11 cellular contexts compared by ENCODE assay signal in the genomic region with DNA sequence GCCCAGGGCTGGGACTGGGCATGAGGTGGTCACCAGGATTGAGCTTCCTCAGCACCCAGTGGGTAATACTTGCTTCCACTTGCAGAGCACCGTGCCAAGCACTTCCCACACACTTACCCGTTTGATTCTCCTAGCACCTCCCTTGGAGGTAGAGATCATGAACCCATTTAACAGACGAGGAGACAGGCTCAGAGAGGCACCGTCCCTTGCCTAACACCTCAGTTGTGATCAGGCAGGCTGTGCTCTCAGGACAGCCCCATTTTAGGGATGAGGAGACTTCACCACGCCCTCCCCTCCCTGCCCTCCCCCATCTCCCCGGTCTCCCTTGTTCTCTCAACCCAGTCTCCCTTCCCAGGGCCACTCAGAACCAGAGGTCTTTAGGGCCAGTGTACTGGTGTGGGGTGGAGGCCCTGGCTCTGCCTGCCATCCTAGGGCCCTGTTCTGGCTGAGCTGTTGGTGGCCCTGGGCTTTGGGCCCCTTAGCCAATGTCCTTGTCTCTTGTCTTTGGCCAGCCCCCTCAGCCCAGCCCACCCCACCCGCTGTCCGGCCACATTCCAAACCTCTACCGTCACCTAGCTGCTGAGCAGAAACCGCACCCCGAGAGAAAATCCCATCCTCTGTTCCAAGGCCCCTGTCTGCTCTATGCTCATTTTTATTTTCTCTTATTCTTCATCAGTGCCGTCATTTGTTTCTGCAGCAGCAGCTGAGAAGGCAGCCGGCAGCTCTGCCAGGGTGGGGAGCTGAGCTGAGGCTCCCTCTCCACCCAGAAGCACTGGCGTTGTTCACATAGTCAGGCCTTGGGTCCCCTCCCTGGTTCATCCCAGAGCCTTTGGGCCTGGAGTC. TPM values are rescaled to one million over a fixed set of nuclear protein-coding genes. Genes with fewer than 3 reads are reported as not detected.
DNase-seq lines count a peak whose midpoint lies in the region; ATAC-seq, FAIRE-seq and TF ChIP-seq lines count a peak whose summit lies in the region.
"Had no signal": no experiment of that assay in that cellular context is flagged by ENCODE, and none has a peak within 500 bp of the region (broad histone marks: within the 10 kb centered on the region; RNA-seq: fewer than 3 reads in every experiment).

No MANE protein-coding gene starts in this region.

- peak overlapping the region; percentile 59 for H3K4me2 ChIP-seq in neural progenitor cell

- DNase-seq in Caki2 (ENCODE audit: low read depth) (peak; percentile 71), SJCRH30 (peak; percentile 95 to 96), fibroblast of pulmonary artery (ENCODE audit: low read depth) (peak; percentile 67), neural progenitor cell (ENCODE audit: low spot score) (peak; percentile 76), frontal cortex (ENCODE audit: low spot score in 2 of 2) (no peak), NCI-H1105 (lab: John Stamatoyannopoulos, UW) (no peak)
- DNase-seq in activated T-cell treated with anti-CD3 and anti-CD28 coated beads, Interleukin-2, amount 50 U/mL, for 1 hour = no peak
- DNase-seq: CD4-positive, CD25-positive, alpha-beta regulatory T cell; central memory CD4-positive, alpha-beta T cell had no signal

- H3K27ac ChIP-seq in SJCRH30 = peak overlapping the region; percentile 91
- no peak overlapping the region for H3K27ac ChIP-seq in neural progenitor cell
- H3K27ac ChIP-seq: right lobe of liver had no signal

- H3K9ac ChIP-seq in neural progenitor cell = no peak overlapping the region

- H3K79me2 ChIP-seq in neural progenitor cell (ENCODE audit: low read depth) = no peaks in the 10 kb centered on the region

- H3K27me3 Mint-ChIP-seq in neural progenitor cell (ENCODE audit: insufficient read depth, low read depth) = peaks cover 3% of the 10 kb centered on the region

- no peaks in the 10 kb centered on the region for H3K27me3 ChIP-seq in SJCRH30
- no peaks in the 10 kb centered on the region for H3K27me3 ChIP-seq in neural progenitor cell
- H3K27me3 ChIP-seq: right lobe of liver had no signal

- H3K9me3 ChIP-seq in SJCRH30 (replicated peaks) (no peaks in the 10 kb centered on the region), neural progenitor cell (ENCODE audit: low read depth) (no peaks in the 10 kb centered on the region)
- H3K9me3 ChIP-seq: right lobe of liver had no signal

- no peaks in the 10 kb centered on the region for H3K36me3 Mint-ChIP-seq in neural progenitor cell
- H3K36me3 Mint-ChIP-seq: CD4-positive, CD25-positive, alpha-beta regulatory T cell had no signal

- no peak overlapping the region for H3K4me3 ChIP-seq in SJCRH30
- H3K4me3 ChIP-seq in fibroblast of pulmonary artery (replicated peaks; ENCODE audit: low read depth, low read length) = no peak overlapping the region
- H3K4me3 ChIP-seq in neural progenitor cell = no peak overlapping the region
- H3K4me3 ChIP-seq: right lobe of liver had no signal

- H3K4me1 ChIP-seq in SJCRH30 (peaks cover 47% of the 10 kb centered on the region), neural progenitor cell (peaks cover 29% of the 10 kb centered on the region)
- H3K4me1 ChIP-seq: right lobe of liver had no signal

- H3K9me3 Mint-ChIP-seq in neural progenitor cell = no peaks in the 10 kb centered on the region
- H3K9me3 Mint-ChIP-seq: CD4-positive, CD25-positive, alpha-beta regulatory T cell had no signal

- H3K36me3 ChIP-seq in SJCRH30 (no peaks in the 10 kb centered on the region), neural progenitor cell (no peaks in the 10 kb centered on the region)
- H3K36me3 ChIP-seq: right lobe of liver had no signal

- peak overlapping the region; percentile 97 for H3K27ac Mint-ChIP-seq in neural progenitor cell
- H3K27ac Mint-ChIP-seq: CD4-positive, CD25-positive, alpha-beta regulatory T cell had no signal

- TF ChIP-seq CTCF in fibroblast of pulmonary artery (IDR thresholded peaks at IDR 0.05; ENCODE audit: low read length, missing control alignments) (no peak), neural progenitor cell (IDR thresholded peaks at IDR 0.05) (peak; percentile 19)

- peaks cover 24% of the 10 kb centered on the region for H3F3A ChIP-seq in neural progenitor cell (ENCODE audit: low read depth)

- ATAC-seq in HG03280 (IDR thresholded peaks at IDR 0.05; ENCODE audit: unreplicated experiment) = no peak

- no peak for FAIRE-seq in frontal cortex (lab: Jason Lieb, UNC)

- H3K4me3 Mint-ChIP-seq in neural progenitor cell = peak overlapping the region; percentile 60
- H3K4me3 Mint-ChIP-seq: CD4-positive, CD25-positive, alpha-beta regulatory T cell had no signal

- peak overlapping the region; percentile 52 for H2AFZ ChIP-seq in neural progenitor cell (replicated peaks)

- in situ Hi-C loops in Caki2 (cut with HindIII; ENCODE audit: low pct_unique_long_range_greater_than_20kb, low sequenced_read_pairs) = no loop called here

- H3K4me1 Mint-ChIP-seq in neural progenitor cell = peaks cover 47% of the 10 kb centered on the region
- H3K4me1 Mint-ChIP-seq: CD4-positive, CD25-positive, alpha-beta regulatory T cell had no signal

- H4K20me1 ChIP-seq in neural progenitor cell (ENCODE audit: low read depth) = no peaks in the 10 kb centered on the region

RNA-seq across cellular contexts. Expression of a gene that starts 33.8 kb away (rescaled TPM):
- 4.3 and 14.9 TPM in 2 replicates for total RNA-seq in Caki2 (2014; rRNA removed; shearing (Covaris generic); ENCODE audit: low replicate concordance)
- total RNA-seq in SJCRH30 (2014; rRNA removed; shearing (Covaris generic)) = 11.8 and 13.4 TPM in 2 replicates
- total RNA-seq in neural progenitor cell (ENCODE audit: low replicate concordance) (3.1 and 9.0 TPM in 2 replicates), frontal cortex (1.6 TPM)
- total RNA-seq: CD4-positive, CD25-positive, alpha-beta regulatory T cell had no signal

RNA-seq across cellular contexts. Expression of a gene that starts 39.6 kb away (rescaled TPM):
- 0.64 and 1.3 TPM in 2 replicates for total RNA-seq in Caki2 (2014; rRNA removed; shearing (Covaris generic); ENCODE audit: low replicate concordance)
- 5.1 and 6.0 TPM in 2 replicates for total RNA-seq in SJCRH30 (2014; rRNA removed; shearing (Covaris generic))
- total RNA-seq in neural progenitor cell (ENCODE audit: low replicate concordance) = 302 and 313 TPM in 2 replicates
- total RNA-seq in frontal cortex = 1.6 TPM

RNA-seq across cellular contexts. Expression of a gene that starts 42.5 kb away (rescaled TPM):
- total RNA-seq in Caki2 (2014; rRNA removed; shearing (Covaris generic); ENCODE audit: low replicate concordance) = not detected in 2 replicates
- not detected in 2 replicates for total RNA-seq in SJCRH30 (2014; rRNA removed; shearing (Covaris generic))
- not detected in 2 replicates for total RNA-seq in neural progenitor cell (ENCODE audit: low replicate concordance)
- total RNA-seq in frontal cortex = not detected
- total RNA-seq: CD4-positive, CD25-positive, alpha-beta regulatory T cell; right lobe of liver had no signal

RNA-seq across cellular contexts. Expression of a gene that starts 51.0 kb away (rescaled TPM):
- 1,626 and 1,845 TPM in 2 replicates for total RNA-seq in Caki2 (2014; rRNA removed; shearing (Covaris generic); ENCODE audit: low replicate concordance)
- 3,495 and 5,082 TPM in 2 replicates for total RNA-seq in SJCRH30 (2014; rRNA removed; shearing (Covaris generic))
- 2,408 and 2,553 TPM in 2 replicates for total RNA-seq in neural progenitor cell (ENCODE audit: low replicate concordance)
- total RNA-seq in frontal cortex = 884 TPM

RNA-seq across cellular contexts. Expression of a gene that starts 51.2 kb away (rescaled TPM):
- 25.7 and 37.3 TPM in 2 replicates for total RNA-seq in Caki2 (2014; rRNA removed; shearing (Covaris generic); ENCODE audit: low replicate concordance)
- total RNA-seq in SJCRH30 (2014; rRNA removed; shearing (Covaris generic)) = 54.0 and 58.5 TPM in 2 replicates
- total RNA-seq in neural progenitor cell (ENCODE audit: low replicate concordance) (24.0 and 26.2 TPM in 2 replicates), frontal cortex (10.6 TPM)

Comparison
In these comparisons a context has a peak if more than half of its experiments do, and no peak if none do; other contexts are left out.
1. DNase-seq: peak in Caki2 (single experiment), SJCRH30 (2 of 2), fibroblast of pulmonary artery (single experiment) and neural progenitor cell (single experiment); none in frontal cortex (0 of 2), NCI-H1105 (single experiment) and activated T-cell treated with anti-CD3 and anti-CD28 coated beads, Interleukin-2, amount 50 U/mL, for 1 hour (single experiment).
2. RNA of a gene that starts 39.6 kb away (total RNA-seq): 302 to 313 TPM in neural progenitor cell; 5.1 to 6.0 TPM in SJCRH30, 1.6 TPM in frontal cortex (single experiment) and 0.64 to 1.3 TPM in Caki2; every median in the first group is over 10 times any median in the second.